In genomic region chr17:46195217-46195855, GRCh38 we compare ENCODE assay signal across 11 cellular contexts. TPM values are rescaled to one million over a fixed set of nuclear protein-coding genes. Genes with fewer than 3 reads are reported as not detected.
DNase-seq lines count a peak whose midpoint lies in the region; ATAC-seq and TF ChIP-seq lines count a peak whose summit lies in the region.
"Had no signal": no experiment of that assay in that cellular context is flagged by ENCODE, and none has a peak within 500 bp of the region (broad histone marks: within the 10 kb centered on the region; RNA-seq: fewer than 3 reads in every experiment).

No MANE protein-coding gene starts in this region.

- no peaks in the 10 kb centered on the region for H3K27me3 ChIP-seq in neural progenitor cell

- H3K9ac ChIP-seq in neural progenitor cell, result no peak overlapping the region

- H3K9me3 ChIP-seq in neural progenitor cell (ENCODE audit: low read depth), result no peaks in the 10 kb centered on the region
- H3K9me3 ChIP-seq: psoas muscle had no signal

- no peaks in the 10 kb centered on the region for H3K36me3 ChIP-seq in neural progenitor cell

- peaks cover 18% of the 10 kb centered on the region for H3K4me1 ChIP-seq in neural progenitor cell

- H3K4me3 Mint-ChIP-seq in activated naive CD8-positive, alpha-beta T cell treated with anti-CD3 and anti-CD28 coated beads, Interleukin-2, amount 50 U/mL, for 24 hours, result peak overlapping the region; percentile 84
- peak overlapping the region; percentile 36 for H3K4me3 Mint-ChIP-seq in neural progenitor cell

- H3K27ac ChIP-seq in neural progenitor cell, result no peak overlapping the region
- H3K27ac ChIP-seq: WERI-Rb-1 had no signal

- peaks cover 65% of the 10 kb centered on the region for H3K4me1 Mint-ChIP-seq in activated naive CD8-positive, alpha-beta T cell treated with anti-CD3 and anti-CD28 coated beads, Interleukin-2, amount 50 U/mL, for 24 hours
- H3K4me1 Mint-ChIP-seq in neural progenitor cell, result peaks cover 16% of the 10 kb centered on the region

- H3K27me3 Mint-ChIP-seq in activated naive CD8-positive, alpha-beta T cell treated with anti-CD3 and anti-CD28 coated beads, Interleukin-2, amount 50 U/mL, for 24 hours, result no peaks in the 10 kb centered on the region
- H3K27me3 Mint-ChIP-seq in neural progenitor cell (ENCODE audit: insufficient read depth, low read depth), result peaks cover 2% of the 10 kb centered on the region

- peaks cover 93% of the 10 kb centered on the region for H3K79me2 ChIP-seq in neural progenitor cell (ENCODE audit: low read depth)

- no peak overlapping the region for H3K4me2 ChIP-seq in neural progenitor cell

- H3K9me3 Mint-ChIP-seq in activated naive CD8-positive, alpha-beta T cell treated with anti-CD3 and anti-CD28 coated beads, Interleukin-2, amount 50 U/mL, for 24 hours, result no peaks in the 10 kb centered on the region
- H3K9me3 Mint-ChIP-seq in neural progenitor cell, result peaks cover 20% of the 10 kb centered on the region

- TF ChIP-seq CTCF in LNCAP (IDR thresholded peaks at IDR 0.05) (peak; percentile 42; the same call in 1 of the 2 replicates), neural progenitor cell (IDR thresholded peaks at IDR 0.05) (no peak)

- ATAC-seq in activated naive CD8-positive, alpha-beta T cell treated with anti-CD3 and anti-CD28 coated beads, Interleukin-2, amount 50 U/mL, for 24 hours, result no peak
- no peak for ATAC-seq in HG03025 (IDR thresholded peaks at IDR 0.05; ENCODE audit: low FRiP score, unreplicated experiment)
- ATAC-seq: esophagus mucosa, psoas muscle had no signal

- peaks cover 44% of the 10 kb centered on the region for H4K20me1 ChIP-seq in neural progenitor cell (ENCODE audit: low read depth)

- DNase-seq in NCI-H2171 treated with DMSO at 0.1 percent for 48 hours (lab: John Stamatoyannopoulos, UW), result peak; percentile 40
- no peak for DNase-seq in NCI-H2171 (lab: John Stamatoyannopoulos, UW)
- no peak for DNase-seq in activated naive CD8-positive, alpha-beta T cell treated with anti-CD3 and anti-CD28 coated beads, Interleukin-2, amount 50 U/mL, for 24 hours
- no peak for DNase-seq in neural progenitor cell (ENCODE audit: low spot score)
- DNase-seq in stimulated activated CD4-positive, alpha-beta T cell treated with anti-CD3 and anti-CD28 coated beads, Interleukin-12 subunit alpha, Interleukin-12 subunit beta, amount 100 ng/mL, for 4 hours, result no peak
- DNase-seq in NCI-H2107 (lab: John Stamatoyannopoulos, UW), result no peak
- DNase-seq: psoas muscle had no signal

- H3K4me3 ChIP-seq in neural progenitor cell, result no peak overlapping the region

- peaks cover 13% of the 10 kb centered on the region for H3K36me3 Mint-ChIP-seq in activated naive CD8-positive, alpha-beta T cell treated with anti-CD3 and anti-CD28 coated beads, Interleukin-2, amount 50 U/mL, for 24 hours (ENCODE audit: low read depth)
- H3K36me3 Mint-ChIP-seq in neural progenitor cell, result peaks cover 23% of the 10 kb centered on the region

- H2AFZ ChIP-seq in neural progenitor cell (replicated peaks), result no peak overlapping the region

- H3K27ac Mint-ChIP-seq in activated naive CD8-positive, alpha-beta T cell treated with anti-CD3 and anti-CD28 coated beads, Interleukin-2, amount 50 U/mL, for 24 hours, result peak overlapping the region; percentile 93
- H3K27ac Mint-ChIP-seq in neural progenitor cell, result peak overlapping the region; percentile 57

- H3F3A ChIP-seq in neural progenitor cell (ENCODE audit: low read depth), result peaks cover 48% of the 10 kb centered on the region

RNA-seq across cellular contexts. Expression of gene KANSL1, which starts 2.1 kb away (rescaled TPM):
- 114 and 136 TPM in 2 replicates for total RNA-seq in neural progenitor cell (ENCODE audit: low replicate concordance)
